11 cellular contexts compared by ENCODE assay signal in the genomic region with DNA sequence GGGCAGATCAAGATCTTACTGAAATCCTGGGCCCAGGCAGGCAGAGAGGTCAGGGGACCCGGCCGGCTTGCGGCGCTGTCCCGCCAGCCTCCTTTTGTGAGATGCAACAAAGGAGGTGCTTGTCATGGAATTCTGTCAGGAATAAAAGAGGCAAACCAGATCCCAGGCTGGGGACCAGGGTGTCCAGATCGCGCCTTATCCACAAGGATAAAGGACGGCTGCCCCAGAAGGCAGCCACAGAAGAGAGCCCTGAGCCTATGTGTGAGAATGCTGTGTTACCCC. TPM values are rescaled to one million over a fixed set of nuclear protein-coding genes. Genes with fewer than 3 reads are reported as not detected.
A peak's percentile ranks its signal among the peaks of the same experiment; 100 is the strongest.
DNase-seq lines count a peak whose midpoint lies in the region; ATAC-seq and TF ChIP-seq lines count a peak whose summit lies in the region.
"Had no signal": no experiment of that assay in that cellular context is flagged by ENCODE, and none has a peak within 500 bp of the region (broad histone marks: within the 10 kb centered on the region; RNA-seq: fewer than 3 reads in every experiment).

No MANE protein-coding gene starts in this region.

- H3K27me3 Mint-ChIP-seq in Calu3 (ENCODE audit: unreplicated experiment) (no peaks in the 10 kb centered on the region), chondrocyte (ENCODE audit: low read depth) (peaks cover 1% of the 10 kb centered on the region), neural progenitor cell (ENCODE audit: insufficient read depth, low read depth) (peaks cover 12% of the 10 kb centered on the region)

- H3K4me2 ChIP-seq in neural progenitor cell = peak overlapping the region; percentile 54

- H4K20me1 ChIP-seq in neural progenitor cell (ENCODE audit: low read depth) = peaks cover 32% of the 10 kb centered on the region

- H3K9ac ChIP-seq in NT2/D1 (ENCODE audit: insufficient read length, low read depth) = peak overlapping the region; percentile 62
- H3K9ac ChIP-seq in neural progenitor cell = no peak overlapping the region

- H3K27ac Mint-ChIP-seq in Calu3 (ENCODE audit: unreplicated experiment) (peak overlapping the region; percentile 88), chondrocyte (ENCODE audit: unreplicated experiment) (peak overlapping the region; percentile 94), neural progenitor cell (peak overlapping the region; percentile 100)

- H3F3A ChIP-seq in neural progenitor cell (ENCODE audit: low read depth) = peaks cover 33% of the 10 kb centered on the region

- H3K9me3 ChIP-seq in NT2/D1 (ENCODE audit: insufficient read depth, low read length) = no peaks in the 10 kb centered on the region
- no peaks in the 10 kb centered on the region for H3K9me3 ChIP-seq in neural progenitor cell (ENCODE audit: low read depth)

- no peak for ATAC-seq in HG03108 (IDR thresholded peaks at IDR 0.05; ENCODE audit: unreplicated experiment)

- H3K36me3 ChIP-seq in NT2/D1 (ENCODE audit: insufficient read depth, insufficient read length, low read length) = peaks cover 49% of the 10 kb centered on the region
- no peaks in the 10 kb centered on the region for H3K36me3 ChIP-seq in neural progenitor cell

- no peak overlapping the region for H3K4me3 Mint-ChIP-seq in Calu3 (ENCODE audit: low read depth, unreplicated experiment)
- no peak overlapping the region for H3K4me3 Mint-ChIP-seq in chondrocyte (ENCODE audit: unreplicated experiment)
- H3K4me3 Mint-ChIP-seq in neural progenitor cell = peak overlapping the region; percentile 62

- no peak for DNase-seq in Calu3
- DNase-seq in NT2/D1 (ENCODE audit: low read depth, low spot score) = no peak
- DNase-seq in chondrocyte (ENCODE audit: low spot score) = no peak
- DNase-seq in neural progenitor cell (ENCODE audit: low spot score) = peak; percentile 88
- no peak for DNase-seq in retina
- no peak for DNase-seq in NCI-H345 treated with DMSO at 0.1 percent for 48 hours (lab: John Stamatoyannopoulos, UW; ENCODE audit: unreplicated experiment)
- no peak for DNase-seq in GM10266 (ENCODE audit: extremely low spot score)
- DNase-seq: activated naive CD4-positive, alpha-beta T cell treated with anti-CD3 and anti-CD28 coated beads, Interleukin-2, amount 50 U/mL, for 16 hours; DMS79 had no signal

- H3K4me1 ChIP-seq in NT2/D1 (ENCODE audit: insufficient read depth, insufficient read length) (peaks cover 48% of the 10 kb centered on the region), neural progenitor cell (peaks cover 48% of the 10 kb centered on the region)

- no peak overlapping the region for H2AFZ ChIP-seq in neural progenitor cell (replicated peaks)

- peak overlapping the region; percentile 80 for H3K27ac ChIP-seq in neural progenitor cell

- H3K27me3 ChIP-seq in NT2/D1 (ENCODE audit: insufficient read depth, insufficient read length) (no peaks in the 10 kb centered on the region), neural progenitor cell (no peaks in the 10 kb centered on the region)

- H3K4me3 ChIP-seq in NT2/D1 (ENCODE audit: insufficient read length, low read depth) (no peak overlapping the region), neural progenitor cell (no peak overlapping the region)

- H3K9me3 Mint-ChIP-seq in Calu3 (ENCODE audit: low read depth, unreplicated experiment) (no peaks in the 10 kb centered on the region), chondrocyte (ENCODE audit: low read depth) (no peaks in the 10 kb centered on the region), neural progenitor cell (no peaks in the 10 kb centered on the region)

- H3K79me2 ChIP-seq in neural progenitor cell (ENCODE audit: low read depth) = no peaks in the 10 kb centered on the region

- H3K4me1 Mint-ChIP-seq in Calu3 (ENCODE audit: low read depth, unreplicated experiment) (peaks cover 13% of the 10 kb centered on the region), chondrocyte (ENCODE audit: low read depth) (peaks cover 20% of the 10 kb centered on the region), neural progenitor cell (peaks cover 82% of the 10 kb centered on the region)

- TF ChIP-seq CTCF in Calu3 (IDR thresholded peaks at IDR 0.05; ENCODE audit: unreplicated experiment) (no peak), chondrocyte (IDR thresholded peaks at IDR 0.05) (no peak), neural progenitor cell (IDR thresholded peaks at IDR 0.05) (peak; percentile 22), GM10266 (IDR thresholded peaks at IDR 0.05; ENCODE audit: control insufficient read depth, insufficient read depth, low read depth, missing control alignments) (no peak)

- intact Hi-C loops in Calu3 (cut with micrococcal nuclease; ENCODE audit: unreplicated experiment) = no loop called here

- H3K36me3 Mint-ChIP-seq in Calu3 (ENCODE audit: insufficient read depth, unreplicated experiment) (peaks cover 31% of the 10 kb centered on the region), chondrocyte (ENCODE audit: low read depth) (peaks cover 3% of the 10 kb centered on the region), neural progenitor cell (peaks cover 18% of the 10 kb centered on the region)

- BruUV-seq in Calu3 (replicated peaks; lab: Mats Ljungman, UMichigan) = no TSS peak

- CTCF ChIA-PET in Calu3 (lab: Charles Lee) = no interaction called here

RNA-seq across cellular contexts. Expression of gene CDH22, which starts 42.6 kb away (rescaled TPM):
- total RNA-seq in Calu3 (2022) (not detected in 2 replicates), chondrocyte (not detected in 3 replicates), neural progenitor cell (ENCODE audit: low replicate concordance) (0.13 and 0.28 TPM in 2 replicates)
- total RNA-seq: myocyte had no signal

RNA-seq across cellular contexts. Expression of gene ELMO2, which starts 55.5 kb away (rescaled TPM):
- 42.2 and 51.6 TPM in 2 replicates for total RNA-seq in Calu3 (2022)
- total RNA-seq in chondrocyte = 38.8 to 52.9 TPM (median 48.0 TPM) in 3 replicates
- 53.3 and 64.5 TPM in 2 replicates for total RNA-seq in neural progenitor cell (ENCODE audit: low replicate concordance)
